ENCODE assay signal across 8 cellular contexts in genomic region chr12:25195056-25195971, GRCh38. TPM values are rescaled to one million over a fixed set of nuclear protein-coding genes. Genes with fewer than 3 reads are reported as not detected.
DNase-seq lines count a peak whose midpoint lies in the region; ATAC-seq and TF ChIP-seq lines count a peak whose summit lies in the region.

TSS of gene DNAI7 (minus strand) at chr12:25195160. CDS start at chr12:25195078, 82 bp downstream.
TSS of gene ETFRF1 (plus strand) at chr12:25195237. CDS start at chr12:25203957, 8,720 bp downstream.

- H3K36me3 ChIP-seq in BLaER1 treated with 17β-estradiol and CSF1 and Interleukin-3, amounts not matched to agents 10 nM and 100 nM = peaks cover 0 to 9% (median 3%) of the 10 kb centered on the region in 11 experiments; a peak in 4 of 22 replicates

- intact Hi-C loops in activated CD4-positive, alpha-beta T cell treated with anti-CD3 and anti-CD28 coated beads, Interleukin-2, amount 10 ng/mL, durations not matched to agents 24 days and 14 days (cut with micrococcal nuclease) = loop anchor here (1.0 to 10.0 kb wide), 7 partner anchors 55 to 399 kb away; partner anchors contain the start of gene KRAS

- H3K4me1 ChIP-seq in BLaER1 treated with 17β-estradiol and CSF1 and Interleukin-3, amounts not matched to agents 10 nM and 100 nM = peaks cover 21 to 34% (median 31%) of the 10 kb centered on the region in 10 experiments

- peak within 1 kb of the TSS; percentile 94 for H3K4me3 Mint-ChIP-seq in activated CD4-positive, alpha-beta T cell treated with anti-CD3 and anti-CD28 coated beads, Interleukin-2, amount 10 ng/mL, durations not matched to agents 24 days and 14 days

- no peaks in the 10 kb centered on the region for H3K27me3 Mint-ChIP-seq in activated CD4-positive, alpha-beta T cell treated with anti-CD3 and anti-CD28 coated beads, Interleukin-2, amount 10 ng/mL, durations not matched to agents 24 days and 14 days

- H3K36me3 Mint-ChIP-seq in activated CD4-positive, alpha-beta T cell treated with anti-CD3 and anti-CD28 coated beads, Interleukin-2, amount 10 ng/mL, durations not matched to agents 24 days and 14 days (ENCODE audit: low read depth) = peaks cover 13% of the 10 kb centered on the region

- H3K4me1 Mint-ChIP-seq in activated CD4-positive, alpha-beta T cell treated with anti-CD3 and anti-CD28 coated beads, Interleukin-2, amount 10 ng/mL, durations not matched to agents 24 days and 14 days = peaks cover 23% of the 10 kb centered on the region

- H3K4me2 ChIP-seq in BLaER1 treated with 17β-estradiol and CSF1 and Interleukin-3, amounts not matched to agents 10 nM and 100 nM = peak within 1 kb of the TSS; percentile 77 to 97 (median 90)

- H3K27me3 ChIP-seq in BLaER1 treated with 17β-estradiol and CSF1 and Interleukin-3, amounts not matched to agents 10 nM and 100 nM = no peaks in the 10 kb centered on the region
- H3K27me3 ChIP-seq in layer of hippocampus (ENCODE audit: control insufficient read depth, insufficient read depth, low read length) = no peaks in the 10 kb centered on the region

- H3K27ac Mint-ChIP-seq in activated CD4-positive, alpha-beta T cell treated with anti-CD3 and anti-CD28 coated beads, Interleukin-2, amount 10 ng/mL, durations not matched to agents 24 days and 14 days = peak within 1 kb of the TSS; percentile 93

- H3K9ac ChIP-seq in BLaER1 treated with 17β-estradiol and CSF1 and Interleukin-3, amounts not matched to agents 10 nM and 100 nM = peak within 1 kb of the TSS; percentile 80 to 93 (median 84)

- ATAC-seq in GM19328 (IDR thresholded peaks at IDR 0.05; ENCODE audit: unreplicated experiment) (peak; percentile 93), HG03469 (IDR thresholded peaks at IDR 0.05; ENCODE audit: unreplicated experiment) (peak; percentile 82)

- H3K27ac ChIP-seq in BLaER1 treated with 17β-estradiol and CSF1 and Interleukin-3, amounts not matched to agents 10 nM and 100 nM = peak within 1 kb of the TSS; percentile 80 to 90 (median 84)
- H3K27ac ChIP-seq in coronary artery (peak within 1 kb of the TSS; percentile 97 to 98), layer of hippocampus (ENCODE audit: low read depth, low read length) (peak within 1 kb of the TSS; percentile 66)

- H4K20me1 ChIP-seq in BLaER1 treated with 17β-estradiol and CSF1 and Interleukin-3, amounts not matched to agents 10 nM and 100 nM = peaks cover 0 to 6% (median 0%) of the 10 kb centered on the region in 11 experiments; a peak in 1 of 22 replicates

- H3K9me3 Mint-ChIP-seq in activated CD4-positive, alpha-beta T cell treated with anti-CD3 and anti-CD28 coated beads, Interleukin-2, amount 10 ng/mL, durations not matched to agents 24 days and 14 days = no peaks in the 10 kb centered on the region

- DNase-seq in NCI-H526 (lab: John Stamatoyannopoulos, UW) (peak; percentile 93 to 99), coronary artery (ENCODE audit: low spot score) (peak; percentile 99)
- DNase-seq in activated CD4-positive, alpha-beta T cell treated with anti-CD3 and anti-CD28 coated beads, Interleukin-2, amount 10 ng/mL, durations not matched to agents 24 days and 14 days = peak; percentile 98
- peak; percentile 90 to 97 (median 94) for DNase-seq in stimulated activated CD4-positive, alpha-beta T cell treated with anti-CD3 and anti-CD28 coated beads, Interleukin-1b, Interleukin-23, amount 100 ng/mL, for 24 hours (ENCODE audit: low read depth in 4 of 4, low spot score in 1 of 4)

- H3K4me3 ChIP-seq in BLaER1 treated with 17β-estradiol and CSF1 and Interleukin-3, amounts not matched to agents 10 nM and 100 nM = peak within 1 kb of the TSS; percentile 70 to 80 (median 74)
- H3K4me3 ChIP-seq in coronary artery = peak within 1 kb of the TSS; percentile 83

- H3K9me3 ChIP-seq in BLaER1 treated with 17β-estradiol and CSF1 and Interleukin-3, amounts not matched to agents 10 nM and 100 nM (replicated peaks in 1 of 11) = no peaks in the 10 kb centered on the region

- no peak for TF ChIP-seq CTCF in coronary artery (IDR thresholded peaks at IDR 0.05)

RNA-seq across cellular contexts. Expression of gene DNAI7, which starts in this region (rescaled TPM):
- total RNA-seq in activated CD4-positive, alpha-beta T cell treated with anti-CD3 and anti-CD28 coated beads, Interleukin-2, amount 10 ng/mL, durations not matched to agents 24 days and 14 days = not detected in 2 replicates

RNA-seq across cellular contexts. Expression of gene ETFRF1, which starts in this region (rescaled TPM):
- total RNA-seq in activated CD4-positive, alpha-beta T cell treated with anti-CD3 and anti-CD28 coated beads, Interleukin-2, amount 10 ng/mL, durations not matched to agents 24 days and 14 days = 9.9 TPM in 2 replicates

Comparison
In these comparisons a context has a peak if more than half of its experiments do, and no peak if none do; other contexts are left out.
1. Peak in every context shown above with its lines: DNase-seq, ATAC-seq, H3K4me3 ChIP-seq and H3K27ac ChIP-seq.